1 cellular context compared by ENCODE assay signal in genomic region chr5:140251527-140251973, GRCh38.
TF ChIP-seq lines count a peak whose summit lies in the region.

No MANE protein-coding gene starts in this region.

TF ChIP-seq in GM23338, 12 proteins besides CTCF, POLR2A, EP300 and RAD21 (continued from another document):
- no peak for TF ChIP-seq ZNF462 (CRISPR knock-in tag; IDR thresholded peaks at IDR 0.05)
- no peak for TF ChIP-seq ETS1 (IDR thresholded peaks at IDR 0.05)
- TF ChIP-seq EZH2phosphoT487 (IDR thresholded peaks at IDR 0.05; ENCODE audit: unreplicated experiment): no peak
- no peak for TF ChIP-seq STAT1 (IDR thresholded peaks at IDR 0.05; ENCODE audit: unreplicated experiment)
- TF ChIP-seq EZH2 (IDR thresholded peaks at IDR 0.05; ENCODE audit: low read depth, unreplicated experiment): no peak
- TF ChIP-seq ZNF114 (CRISPR knock-in tag; IDR thresholded peaks at IDR 0.05): no peak
- no peak for TF ChIP-seq REST (IDR thresholded peaks at IDR 0.05; ENCODE audit: unreplicated experiment)
- TF ChIP-seq NANOG (IDR thresholded peaks at IDR 0.05; ENCODE audit: borderline replicate concordance): no peak
- no peak for TF ChIP-seq CREB1 (CRISPR knock-in tag; IDR thresholded peaks at IDR 0.05; ENCODE audit: low read depth)
- TF ChIP-seq JUNB (IDR thresholded peaks at IDR 0.05; ENCODE audit: unreplicated experiment): no peak
